Comparison of ENCODE assay signal across 17 cellular contexts in genomic region chr10:30803901-30804322, GRCh38.
DNase-seq lines count a peak whose midpoint lies in the region; ATAC-seq, FAIRE-seq and TF ChIP-seq lines count a peak whose summit lies in the region.
"Had no signal": no experiment of that assay in that cellular context is flagged by ENCODE, and none has a peak within 500 bp of the region (broad histone marks: within the 10 kb centered on the region; RNA-seq: fewer than 3 reads in every experiment).

No MANE protein-coding gene starts in this region.

- POLR2A ChIA-PET in CD8-positive, alpha-beta memory T cell (lab: Charles Lee), result no interaction called here

- DNase-seq in AG08396 (ENCODE audit: low spot score) (peak; percentile 70), amniotic epithelial cell (ENCODE audit: low read depth) (peak; percentile 82), fibroblast of the conjunctiva (ENCODE audit: low read depth) (peak; percentile 93), pancreas (peak in 1 of 6 donors; percentile 13), AML-193 (lab: John Stamatoyannopoulos, UW) (no peak)
- no peak for DNase-seq in CD8-positive, alpha-beta memory T cell
- DNase-seq: activated CD4-positive, alpha-beta T cell treated with anti-CD3 and anti-CD28 coated beads, Interleukin-2, amount 50 U/mL, for 48 hours; GF-D8; NCI-H82; stimulated activated CD4-positive, alpha-beta T cell treated with anti-CD3 and anti-CD28 coated beads, Interleukin-15, amount 100 ng/mL, for 24 hours; stimulated activated naive CD4-positive, alpha-beta T cell treated with Interleukin-2 at 50 U/mL for 16 hours had no signal

- no peaks in the 10 kb centered on the region for H3K4me1 ChIP-seq in pancreas
- H3K4me1 ChIP-seq in CD8-positive, alpha-beta memory T cell (ENCODE audit: insufficient read depth, low read length), result no peaks in the 10 kb centered on the region

- peak overlapping the region in 1 of 4 donors; percentile 9 for H3K27ac ChIP-seq in pancreas
- no peak overlapping the region for H3K27ac ChIP-seq in CD8-positive, alpha-beta memory T cell (ENCODE audit: low read depth, low read length)
- H3K27ac ChIP-seq: HL-60 had no signal

- no peaks in the 10 kb centered on the region for H3K9me3 ChIP-seq in pancreas
- no peaks in the 10 kb centered on the region for H3K9me3 ChIP-seq in CD8-positive, alpha-beta memory T cell (ENCODE audit: low read length)

- no peaks in the 10 kb centered on the region for H3K36me3 ChIP-seq in pancreas
- no peaks in the 10 kb centered on the region for H3K36me3 ChIP-seq in CD8-positive, alpha-beta memory T cell (ENCODE audit: insufficient read depth, low read length)

- CTCF ChIA-PET in CD8-positive, alpha-beta memory T cell (lab: Charles Lee), result interaction anchor here (0.7 kb wide), 1 partner anchor 52 kb away, joined by 3 read pairs; no protein-coding TSS in a partner anchor

- H3K9me3 Mint-ChIP-seq in CD8-positive, alpha-beta memory T cell, result no peaks in the 10 kb centered on the region
- H3K9me3 Mint-ChIP-seq: activated naive CD4-positive, alpha-beta T cell treated with anti-CD3 and anti-CD28 coated beads, Interleukin-2, amount 50 U/mL, for 24 hours had no signal

- 69 to 74% methylated on average over 5 of the region's 5 CpGs for WGBS in pancreas, 2 donors

- intact Hi-C loops in pancreas (cut with DNase I), result no loop called here

- H3K4me3 ChIP-seq in pancreas, result no peak overlapping the region
- no peak overlapping the region for H3K4me3 ChIP-seq in CD8-positive, alpha-beta memory T cell (ENCODE audit: low read length)

- H3K27me3 ChIP-seq in pancreas, result no peaks in the 10 kb centered on the region
- no peaks in the 10 kb centered on the region for H3K27me3 ChIP-seq in CD8-positive, alpha-beta memory T cell (ENCODE audit: insufficient read depth, low read length, poor library complexity, severe bottlenecking)

- peaks cover 0 to 1% of the 10 kb centered on the region in 2 donors for H3K27me3 Mint-ChIP-seq in CD8-positive, alpha-beta memory T cell
- H3K27me3 Mint-ChIP-seq: activated naive CD4-positive, alpha-beta T cell treated with anti-CD3 and anti-CD28 coated beads, Interleukin-2, amount 50 U/mL, for 24 hours had no signal

- TF ChIP-seq CTCF in pancreas (IDR thresholded peaks at IDR 0.05), result no peak

- no peak for FAIRE-seq in pancreas (lab: Jason Lieb, UNC)
- FAIRE-seq: frontal cortex, H54 had no signal

- ATAC-seq in pancreas, result peak in 3 of 4 donors; percentile 55 to 73 (median 70)
- no peak for ATAC-seq in HG02642 (IDR thresholded peaks at IDR 0.05; ENCODE audit: poor library complexity, unreplicated experiment)
- no peak for ATAC-seq in HG02884 (IDR thresholded peaks at IDR 0.05; ENCODE audit: unreplicated experiment)

- H3K4me1 Mint-ChIP-seq in CD8-positive, alpha-beta memory T cell, result peaks cover 0 to 5% (median 0%) of the 10 kb centered on the region in 3 donors

- no peak overlapping the region for H3K27ac Mint-ChIP-seq in CD8-positive, alpha-beta memory T cell
- H3K27ac Mint-ChIP-seq: activated naive CD4-positive, alpha-beta T cell treated with anti-CD3 and anti-CD28 coated beads, Interleukin-2, amount 50 U/mL, for 24 hours had no signal

- no peak overlapping the region for H3K4me3 Mint-ChIP-seq in CD8-positive, alpha-beta memory T cell
- H3K4me3 Mint-ChIP-seq: activated naive CD4-positive, alpha-beta T cell treated with anti-CD3 and anti-CD28 coated beads, Interleukin-2, amount 50 U/mL, for 24 hours had no signal

- H3K36me3 Mint-ChIP-seq in CD8-positive, alpha-beta memory T cell, result no peaks in the 10 kb centered on the region
- H3K36me3 Mint-ChIP-seq: activated naive CD4-positive, alpha-beta T cell treated with anti-CD3 and anti-CD28 coated beads, Interleukin-2, amount 50 U/mL, for 24 hours had no signal

Comparison
In these comparisons a context has a peak if more than half of its experiments do, and no peak if none do; other contexts are left out.
1. DNase-seq: peak in AG08396 (single experiment), amniotic epithelial cell (single experiment) and fibroblast of the conjunctiva (single experiment); none in CD8-positive, alpha-beta memory T cell (0 of 5) and AML-193 (0 of 2).
2. ATAC-seq: peak in pancreas (3 of 4); none in HG02642 (single experiment) and HG02884 (single experiment).